19 cellular contexts compared by ENCODE assay signal in the genomic region with DNA sequence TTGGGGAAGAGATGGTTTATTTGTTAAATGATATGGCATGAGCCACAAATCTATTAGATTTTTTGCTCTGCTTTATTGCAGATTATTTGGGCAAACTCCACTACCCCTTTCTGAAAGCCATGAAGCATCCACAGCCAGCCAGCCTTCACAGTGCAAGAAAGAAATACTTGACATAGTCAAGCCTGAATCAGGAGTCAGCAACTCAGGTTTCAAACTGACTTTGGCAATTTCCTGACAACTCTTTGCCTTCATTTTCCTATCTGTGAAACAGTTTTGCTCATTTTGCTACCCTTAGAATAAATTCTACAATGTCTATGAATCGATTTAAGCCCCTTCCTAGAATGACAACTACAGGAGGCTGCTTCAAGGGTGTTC.
DNase-seq lines count a peak whose midpoint lies in the region; ATAC-seq and TF ChIP-seq lines count a peak whose summit lies in the region.
"Had no signal": no experiment of that assay in that cellular context is flagged by ENCODE, and none has a peak within 500 bp of the region (broad histone marks: within the 10 kb centered on the region; RNA-seq: fewer than 3 reads in every experiment).

No MANE protein-coding gene starts in this region.

- H3K27ac ChIP-seq in CD4-positive, CD25-positive, alpha-beta regulatory T cell (ENCODE audit: insufficient read depth, low read length, poor library complexity, severe bottlenecking), result no peak overlapping the region
- peak overlapping the region; percentile 59 for H3K27ac ChIP-seq in osteoblast (ENCODE audit: low read depth, low read length)
- H3K27ac ChIP-seq: GM23248, PC-9 had no signal

- no peaks in the 10 kb centered on the region for H3K36me3 ChIP-seq in CD4-positive, CD25-positive, alpha-beta regulatory T cell (ENCODE audit: control insufficient read depth, insufficient read depth, low read length)
- H3K36me3 ChIP-seq in osteoblast (ENCODE audit: insufficient read depth, low read length), result no peaks in the 10 kb centered on the region

- H3K9me3 Mint-ChIP-seq in activated T-cell treated with anti-CD3 and anti-CD28 coated beads, Interleukin-2, amount 50 U/mL, for 72 hours, result peaks cover 0 to 2% of the 10 kb centered on the region in 2 donors
- H3K9me3 Mint-ChIP-seq in CD4-positive, CD25-positive, alpha-beta regulatory T cell, result peaks cover 0 to 3% (median 0%) of the 10 kb centered on the region in 7 donors
- peaks cover 11% of the 10 kb centered on the region for H3K9me3 Mint-ChIP-seq in activated T-helper 2 cell treated with anti-CD3 and anti-CD28 coated beads, Interferon-gamma antibody, Interleukin-2, Interleukin-4, amounts not matched to agents 10 μg/mL and 5 μg/mL and 100 μg/mL, durations not matched to agents 14 hours and 24 hours and 36 hours
- H3K9me3 Mint-ChIP-seq: CD8-positive, alpha-beta memory T cell had no signal

- peak overlapping the region; percentile 46 for H3K4me2 ChIP-seq in osteoblast (ENCODE audit: insufficient read depth, low read length)
- H3K4me2 ChIP-seq: PC-9 had no signal

- peaks cover 52% of the 10 kb centered on the region for H3K4me1 Mint-ChIP-seq in activated T-cell treated with anti-CD3 and anti-CD28 coated beads, Interleukin-2, amount 50 U/mL, for 72 hours (ENCODE audit: low read depth)
- H3K4me1 Mint-ChIP-seq in CD4-positive, CD25-positive, alpha-beta regulatory T cell, result peaks cover 10 to 32% (median 21%) of the 10 kb centered on the region in 4 donors
- H3K4me1 Mint-ChIP-seq in activated T-helper 2 cell treated with anti-CD3 and anti-CD28 coated beads, Interferon-gamma antibody, Interleukin-2, Interleukin-4, amounts not matched to agents 10 μg/mL and 5 μg/mL and 100 μg/mL, durations not matched to agents 14 hours and 24 hours and 36 hours (ENCODE audit: low read depth), result peaks cover 42% of the 10 kb centered on the region

- no peak for ATAC-seq in activated T-cell treated with anti-CD3 and anti-CD28 coated beads, Interleukin-2, amount 50 U/mL, for 72 hours (replicated peaks in 1 of 2)
- ATAC-seq in CD4-positive, CD25-positive, alpha-beta regulatory T cell (ENCODE audit: low read depth in 2 of 2), result no peak

- H4K20me1 ChIP-seq in osteoblast (ENCODE audit: insufficient read depth, low read length), result no peaks in the 10 kb centered on the region

- H3K4me3 Mint-ChIP-seq in activated T-cell treated with anti-CD3 and anti-CD28 coated beads, Interleukin-2, amount 50 U/mL, for 72 hours, result peak overlapping the region; percentile 42 to 51
- H3K4me3 Mint-ChIP-seq in CD4-positive, CD25-positive, alpha-beta regulatory T cell, result peak overlapping the region in 1 of 4 donors; percentile 2
- H3K4me3 Mint-ChIP-seq in activated T-helper 2 cell treated with anti-CD3 and anti-CD28 coated beads, Interferon-gamma antibody, Interleukin-2, Interleukin-4, amounts not matched to agents 10 μg/mL and 5 μg/mL and 100 μg/mL, durations not matched to agents 14 hours and 24 hours and 36 hours (ENCODE audit: low read depth), result no peak overlapping the region
- H3K4me3 Mint-ChIP-seq: B cell, IgD-negative memory B cell had no signal

- H3K79me2 ChIP-seq in osteoblast (ENCODE audit: insufficient read depth, low read length), result no peaks in the 10 kb centered on the region

- H3K36me3 Mint-ChIP-seq in activated T-cell treated with anti-CD3 and anti-CD28 coated beads, Interleukin-2, amount 50 U/mL, for 72 hours (ENCODE audit: insufficient read depth in 2 of 2), result peaks cover 5 to 8% of the 10 kb centered on the region in 2 donors
- no peaks in the 10 kb centered on the region for H3K36me3 Mint-ChIP-seq in CD4-positive, CD25-positive, alpha-beta regulatory T cell
- peaks cover 11% of the 10 kb centered on the region for H3K36me3 Mint-ChIP-seq in activated T-helper 2 cell treated with anti-CD3 and anti-CD28 coated beads, Interferon-gamma antibody, Interleukin-2, Interleukin-4, amounts not matched to agents 10 μg/mL and 5 μg/mL and 100 μg/mL, durations not matched to agents 14 hours and 24 hours and 36 hours (ENCODE audit: low read depth)
- H3K36me3 Mint-ChIP-seq: CD8-positive, alpha-beta memory T cell; IgD-negative memory B cell had no signal

- no peak overlapping the region for H3K27ac Mint-ChIP-seq in activated T-cell treated with anti-CD3 and anti-CD28 coated beads, Interleukin-2, amount 50 U/mL, for 72 hours
- H3K27ac Mint-ChIP-seq in CD4-positive, CD25-positive, alpha-beta regulatory T cell, result peak overlapping the region in 2 of 3 donors; percentile 30 to 49
- H3K27ac Mint-ChIP-seq in activated T-helper 2 cell treated with anti-CD3 and anti-CD28 coated beads, Interferon-gamma antibody, Interleukin-2, Interleukin-4, amounts not matched to agents 10 μg/mL and 5 μg/mL and 100 μg/mL, durations not matched to agents 14 hours and 24 hours and 36 hours, result peak overlapping the region; percentile 62
- H3K27ac Mint-ChIP-seq: B cell, IgD-negative memory B cell had no signal

- TF ChIP-seq CTCF in osteoblast (IDR thresholded peaks at IDR 0.05; ENCODE audit: extremely low read depth, low read depth, low read length), result no peak

- H3K4me1 ChIP-seq in CD4-positive, CD25-positive, alpha-beta regulatory T cell (ENCODE audit: control insufficient read depth, insufficient read depth, low read length, poor library complexity, severe bottlenecking), result peaks cover 18% of the 10 kb centered on the region
- H3K4me1 ChIP-seq in osteoblast (ENCODE audit: insufficient read depth, low read length), result peaks cover 19% of the 10 kb centered on the region

- no peak overlapping the region for H3K4me3 ChIP-seq in CD4-positive, CD25-positive, alpha-beta regulatory T cell (ENCODE audit: low read depth, low read length)
- H3K4me3 ChIP-seq in osteoblast (ENCODE audit: insufficient read depth, low read length), result no peak overlapping the region
- H3K4me3 ChIP-seq: GM23248, PC-9 had no signal

- no peaks in the 10 kb centered on the region for H3K9me3 ChIP-seq in CD4-positive, CD25-positive, alpha-beta regulatory T cell (ENCODE audit: control insufficient read depth in 2 of 2, low read length in 2 of 2)
- no peaks in the 10 kb centered on the region for H3K9me3 ChIP-seq in osteoblast (ENCODE audit: low read depth, low read length)

- no peaks in the 10 kb centered on the region for H3K27me3 ChIP-seq in CD4-positive, CD25-positive, alpha-beta regulatory T cell (ENCODE audit: control insufficient read depth, insufficient read depth, low read length)
- no peaks in the 10 kb centered on the region for H3K27me3 ChIP-seq in osteoblast (ENCODE audit: insufficient read depth, low read length)

- peaks cover 7% of the 10 kb centered on the region for H3K27me3 Mint-ChIP-seq in activated T-cell treated with anti-CD3 and anti-CD28 coated beads, Interleukin-2, amount 50 U/mL, for 72 hours (ENCODE audit: low read depth)
- no peaks in the 10 kb centered on the region for H3K27me3 Mint-ChIP-seq in CD4-positive, CD25-positive, alpha-beta regulatory T cell
- H3K27me3 Mint-ChIP-seq in activated T-helper 2 cell treated with anti-CD3 and anti-CD28 coated beads, Interferon-gamma antibody, Interleukin-2, Interleukin-4, amounts not matched to agents 10 μg/mL and 5 μg/mL and 100 μg/mL, durations not matched to agents 14 hours and 24 hours and 36 hours (ENCODE audit: low read depth), result no peaks in the 10 kb centered on the region

- H2AFZ ChIP-seq in osteoblast (ENCODE audit: low read length), result no peak overlapping the region
- H2AFZ ChIP-seq: GM23248, PC-9 had no signal

- intact Hi-C loops in activated T-helper 2 cell treated with anti-CD3 and anti-CD28 coated beads, Interferon-gamma antibody, Interleukin-2, Interleukin-4, amounts not matched to agents 10 μg/mL and 5 μg/mL and 100 μg/mL, durations not matched to agents 14 hours and 24 hours and 36 hours (cut with micrococcal nuclease), result loop anchor here (10.0 kb wide), 1 partner anchor 490 kb away; no protein-coding TSS in a partner anchor

- no peak for DNase-seq in activated T-cell treated with anti-CD3 and anti-CD28 coated beads, Interleukin-2, amount 50 U/mL, for 72 hours
- DNase-seq in activated T-cell treated with anti-CD3 and anti-CD28 coated beads for 4 hours (no peak), osteoblast (ENCODE audit: insufficient read length, low spot score, missing footprints) (no peak), putamen (ENCODE audit: low spot score) (no peak), activated gamma-delta T cell (lab: John Stamatoyannopoulos, UW) (no peak)
- no peak for DNase-seq in CD4-positive, CD25-positive, alpha-beta regulatory T cell
- DNase-seq in activated T-helper 2 cell treated with anti-CD3 and anti-CD28 coated beads, Interferon-gamma antibody, Interleukin-2, Interleukin-4, amounts not matched to agents 10 μg/mL and 5 μg/mL and 100 μg/mL, durations not matched to agents 14 hours and 24 hours and 36 hours (ENCODE audit: low spot score), result no peak
- DNase-seq: CD8-positive, alpha-beta memory T cell; DND-41; GDM1; NCI-H1417; NCI-H1930; NCI-H2171; NCI-H446 treated with DMSO at 0.1 percent for 48 hours; NCI-H748 treated with DMSO at 0.1 percent for 48 hours; PC-9 had no signal
